23 cellular contexts compared by ENCODE assay signal in the genomic region with DNA sequence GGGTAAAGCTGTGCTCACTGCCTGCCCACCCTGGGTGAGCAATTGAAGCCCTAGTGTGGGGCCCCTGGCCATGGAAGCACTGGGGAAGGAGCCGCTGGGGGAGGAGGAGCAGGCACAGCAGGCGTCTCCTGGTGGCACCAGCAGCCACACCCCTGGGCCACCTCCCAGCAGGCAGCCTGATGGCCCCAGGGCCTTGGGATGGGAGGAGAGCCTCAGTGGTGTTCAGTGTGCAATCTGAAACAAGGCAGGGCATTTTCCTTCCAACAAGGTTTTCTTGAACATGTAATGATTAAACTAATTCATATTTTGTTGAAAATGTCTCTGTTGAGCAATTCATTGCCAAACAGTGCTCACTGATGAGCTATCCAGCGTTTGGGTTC.
DNase-seq lines count a peak whose midpoint lies in the region; ATAC-seq, FAIRE-seq and TF ChIP-seq lines count a peak whose summit lies in the region.
"Had no signal": no experiment of that assay in that cellular context is flagged by ENCODE, and none has a peak within 500 bp of the region (broad histone marks: within the 10 kb centered on the region; RNA-seq: fewer than 3 reads in every experiment).

No MANE protein-coding gene starts in this region.

- WGBS in H1 (ENCODE audit: extremely low coverage in 1 of 2, insufficient coverage in 1 of 2, insufficient read length in 1 of 2, insufficient replicate concordance in 2 of 2, low coverage in 1 of 2, low lambda C conversion rate in 2 of 2, missing lambda C conversion rate in 1 of 2), 2 experiments, result 89% methylated on average over 3 of the region's 3 CpGs; no CpG with 5 or more reads in 1 of the 2 experiments
- WGBS in mesenchymal stem cell, result 97% methylated on average over 3 of the region's 3 CpGs

- DNase-seq in H1 (ENCODE audit: low read depth in 1 of 2, low spot score in 2 of 2) (no peak), mucosa of descending colon (no peak), SHP77 treated with DMSO at 0.1 percent for 48 hours (lab: John Stamatoyannopoulos, UW) (no peak), ecto neural progenitor cell (ENCODE audit: low spot score) (no peak), mesenchymal stem cell (no peak)
- DNase-seq: ACHN; AML-193; CD4-positive, CD25-positive, alpha-beta regulatory T cell; DMS79; GM23248; MV-4-11; NCI-H1436; NCI-H2029; NCI-H2171; NCI-H446; NCI-H748 treated with DMSO at 0.1 percent for 48 hours; PC-3; T-cell had no signal

- peaks cover 35% of the 10 kb centered on the region for H3K4me1 ChIP-seq in HEK293 (ENCODE audit: control insufficient read depth, insufficient read depth, low read length)
- H3K4me1 ChIP-seq in H1 (replicated peaks in 1 of 4; ENCODE audit: control insufficient read depth in 3 of 4, insufficient read depth in 4 of 4, low read length in 3 of 4), result peaks cover 11 to 31% (median 23%) of the 10 kb centered on the region in 4 experiments
- peaks cover 16% of the 10 kb centered on the region for H3K4me1 ChIP-seq in mucosa of descending colon (ENCODE audit: low read depth)
- H3K4me1 ChIP-seq in mesenchymal stem cell (ENCODE audit: control insufficient read depth, insufficient read depth, low read depth, low read length), result peaks cover 18% of the 10 kb centered on the region

- CTCF ChIA-PET in HEK293 (lab: Yijun Ruan, JAX), result interaction anchor here (0.6 to 0.8 kb wide), 2 partner anchors 13 to 1636 kb away, joined by 3 read pairs; no protein-coding TSS in a partner anchor
- CTCF ChIA-PET in H1 (lab: Charles Lee; ENCODE audit: partially characterized antibody), result interaction anchor here (1.0 kb wide), 1 partner anchor 70 kb away, joined by 3 read pairs; no protein-coding TSS in a partner anchor

- H3K27me3 ChIP-seq in H1 (replicated peaks in 1 of 4; ENCODE audit: control insufficient read depth in 3 of 4, extremely low read depth in 1 of 4, insufficient read depth in 3 of 4, low read length in 3 of 4) (0 out of 7 replicates have a peak, but pooled peaks cover 0 to 2% (median 0%) of the 10 kb centered on the region in 4 experiments), mesenchymal stem cell (ENCODE audit: control insufficient read depth in 1 of 2, insufficient read depth in 1 of 2, low read length in 2 of 2) (peaks cover 0 to 40% of the 10 kb centered on the region in 2 experiments)

- H3K4me3 ChIP-seq in HEK293 (ENCODE audit: low read depth, low read length) (no peak overlapping the region), H1 (ENCODE audit: extremely low read depth in 1 of 4, insufficient read depth in 2 of 4, low read depth in 3 of 4, low read length in 4 of 4) (no peak overlapping the region; a peak in 1 of 8 replicates), mucosa of descending colon (no peak overlapping the region), mesenchymal stem cell (ENCODE audit: insufficient read depth in 1 of 2, low read depth in 1 of 2, low read length in 2 of 2) (no peak overlapping the region)
- H3K4me3 ChIP-seq: GM23248, K562, SK-N-MC had no signal

- no peak for TF ChIP-seq RAD21 in H1 (IDR thresholded peaks at IDR 0.05 in 1 of 2, conservative IDR thresholded peaks at IDR 0.05 in 1 of 2; ENCODE audit: low read depth in 2 of 2, low read length in 2 of 2)

- POLR2A ChIA-PET in HEK293 (lab: Yijun Ruan, JAX) (interaction anchor here (0.6 kb wide), 1 partner anchor 68 kb away, joined by 5 read pairs; no protein-coding TSS in a partner anchor), H1 (lab: Charles Lee; ENCODE audit: partially characterized antibody) (interaction anchor here (0.6 to 1.7 kb wide), 7 partner anchors 11 to 192 kb away, joined by 3 to 7 read pairs (median 4); no protein-coding TSS in a partner anchor)

- H3K79me1 ChIP-seq in H1 (ENCODE audit: low read depth, low read length) (no peaks in the 10 kb centered on the region), mesenchymal stem cell (replicated peaks; ENCODE audit: low read length, poor library complexity, severe bottlenecking) (peaks cover 12% of the 10 kb centered on the region)

- TF ChIP-seq POLR2A in H1 (IDR thresholded peaks at IDR 0.05; ENCODE audit: control extremely low read depth in 1 of 2, low read depth in 2 of 2, low read length in 2 of 2), result no peak

- H3K9me3 ChIP-seq in HEK293 (ENCODE audit: control insufficient read depth, insufficient read depth, low read depth, low read length) (no peaks in the 10 kb centered on the region), H1 (ENCODE audit: insufficient read depth in 2 of 2, low read depth in 1 of 2, low read length in 1 of 2) (no peaks in the 10 kb centered on the region), mucosa of descending colon (no peaks in the 10 kb centered on the region), mesenchymal stem cell (ENCODE audit: control insufficient read depth, low read length) (no peaks in the 10 kb centered on the region)

- H2BK12ac ChIP-seq in H1 (ENCODE audit: low read depth, low read length) (peak overlapping the region; percentile 94), mesenchymal stem cell (ENCODE audit: low read length in 2 of 2) (no peak overlapping the region)

- no peak overlapping the region for H3K56ac ChIP-seq in H1 (replicated peaks; ENCODE audit: insufficient read length, low read depth, low read length)

- H3K9ac ChIP-seq in H1 (replicated peaks in 1 of 4; ENCODE audit: extremely low read depth in 1 of 4, low read depth in 3 of 4, low read length in 3 of 4) (no peak overlapping the region), mesenchymal stem cell (ENCODE audit: low read length) (no peak overlapping the region)
- H3K9ac ChIP-seq: GM23248 had no signal

- H2AK5ac ChIP-seq in H1 (ENCODE audit: low read depth, low read length) (peak overlapping the region; percentile 84; the same call in 1 of the 2 replicates), mesenchymal stem cell (ENCODE audit: low read length, severe bottlenecking) (no peak overlapping the region)

- peak overlapping the region in 1 of 2 experiments; percentile 0; a peak in 1 of 4 replicates for H3K4me2 ChIP-seq in H1 (ENCODE audit: insufficient read depth in 1 of 2, low read depth in 2 of 2, low read length in 2 of 2)
- no peak overlapping the region for H3K4me2 ChIP-seq in mesenchymal stem cell (ENCODE audit: low read length, poor library complexity, severe bottlenecking)

- H2BK20ac ChIP-seq in H1 (ENCODE audit: low read length), result peak overlapping the region; percentile 99

- H3K18ac ChIP-seq in H1 (ENCODE audit: extremely low read depth, low read length) (no peak overlapping the region; the same call in 1 of the 2 replicates), mesenchymal stem cell (ENCODE audit: low read depth in 1 of 2, low read length in 2 of 2) (peak overlapping the region in 1 of 2 experiments; percentile 59)

- TF ChIP-seq EP300 in H1 (IDR thresholded peaks at IDR 0.05; ENCODE audit: borderline replicate concordance in 1 of 2, low read depth in 2 of 2, low read length in 2 of 2), result no peak

- H3K23me2 ChIP-seq in H1 (ENCODE audit: low read depth, low read length), result no peaks in the 10 kb centered on the region

- no peaks in the 10 kb centered on the region for H3K36me3 ChIP-seq in HEK293 (ENCODE audit: control insufficient read depth in 2 of 2, insufficient read depth in 1 of 2, low read length in 2 of 2)
- no peaks in the 10 kb centered on the region for H3K36me3 ChIP-seq in H1 (ENCODE audit: control insufficient read depth in 2 of 4, insufficient read depth in 4 of 4, low read length in 3 of 4)
- H3K36me3 ChIP-seq in mucosa of descending colon (ENCODE audit: low read depth), result no peaks in the 10 kb centered on the region
- H3K36me3 ChIP-seq in mesenchymal stem cell (ENCODE audit: control insufficient read depth in 1 of 2, insufficient read depth in 2 of 2, low read depth in 1 of 2, low read length in 2 of 2), result peaks cover 0 to 3% of the 10 kb centered on the region in 2 experiments

- H2BK120ac ChIP-seq in H1 (replicated peaks; ENCODE audit: low read depth, low read length), result peak overlapping the region; percentile 81
- no peak overlapping the region for H2BK120ac ChIP-seq in mesenchymal stem cell (ENCODE audit: low read depth, low read length)

- no peak overlapping the region for H3K27ac ChIP-seq in HEK293 (ENCODE audit: extremely low read depth, low read depth, low read length)
- no peak overlapping the region for H3K27ac ChIP-seq in H1 (ENCODE audit: low read depth, low read length)
- no peak overlapping the region for H3K27ac ChIP-seq in mesenchymal stem cell (ENCODE audit: low read length, poor library complexity, severe bottlenecking)
- H3K27ac ChIP-seq: GM23248, SK-N-MC had no signal

- peak overlapping the region; percentile 93; the same call in 1 of the 2 replicates for H2BK5ac ChIP-seq in H1 (ENCODE audit: low read depth, low read length)
- no peak overlapping the region for H2BK5ac ChIP-seq in mesenchymal stem cell (ENCODE audit: low read depth, low read length, poor library complexity, severe bottlenecking)

- H3K14ac ChIP-seq in H1 (ENCODE audit: insufficient read length) (no peak overlapping the region), mesenchymal stem cell (ENCODE audit: low read length in 2 of 2) (no peak overlapping the region)

- no peak overlapping the region for H4K8ac ChIP-seq in H1 (ENCODE audit: extremely low read depth, insufficient read depth, low read length)
- H4K8ac ChIP-seq in mesenchymal stem cell (ENCODE audit: low read length), result no peak overlapping the region

- peak overlapping the region; percentile 7 for H3K4ac ChIP-seq in H1 (replicated peaks; ENCODE audit: insufficient read length, low read depth, low read length)
- H3K4ac ChIP-seq in mesenchymal stem cell (ENCODE audit: low read depth in 1 of 2, low read length in 2 of 2), result no peak overlapping the region

- H2AFZ ChIP-seq in H1 (ENCODE audit: low read length) (no peak overlapping the region), mesenchymal stem cell (ENCODE audit: low read depth, low read length) (no peak overlapping the region)
- H2AFZ ChIP-seq: GM23248 had no signal

- no peaks in the 10 kb centered on the region for H3K79me2 ChIP-seq in H1 (ENCODE audit: control insufficient read depth in 1 of 2, insufficient read depth in 2 of 2, low read length in 2 of 2)

- FAIRE-seq in H1 (lab: Jason Lieb, UNC), result no peak
- FAIRE-seq: HTR-8/SVneo, K562 had no signal

- no peak for TF ChIP-seq CTCF in HEK293 (tag by site-specific recombination; IDR thresholded peaks at IDR 0.05)
- no peak for TF ChIP-seq CTCF in H1 (IDR thresholded peaks at IDR 0.05; ENCODE audit: control extremely low read depth in 1 of 3, insufficient read depth in 1 of 3, low read depth in 1 of 3, low read length in 3 of 3)
- no peak for TF ChIP-seq CTCF in mucosa of descending colon (IDR thresholded peaks at IDR 0.05)

- intact Hi-C loops in mucosa of descending colon (cut with DNase I, micrococcal nuclease), result no loop called here

- ATAC-seq in mucosa of descending colon (peak; percentile 28), HG02973 (IDR thresholded peaks at IDR 0.05; ENCODE audit: unreplicated experiment) (no peak)
- ATAC-seq: K562, PC-3, T-cell had no signal

- H4K20me1 ChIP-seq in H1 (replicated peaks in 1 of 2; ENCODE audit: control insufficient read depth in 1 of 2, insufficient read depth in 2 of 2, low read length in 2 of 2), result no peaks in the 10 kb centered on the region

- H2BK15ac ChIP-seq in H1 (ENCODE audit: low read length) (0 out of 2 replicates have a peak overlapping the region, but pooled peaks have one; percentile 2), mesenchymal stem cell (ENCODE audit: low read depth, poor library complexity, severe bottlenecking) (no peak overlapping the region)

- no peak overlapping the region for H4K5ac ChIP-seq in H1 (ENCODE audit: insufficient read length, low read depth, low read length)

- H4K91ac ChIP-seq in H1 (replicated peaks; ENCODE audit: insufficient read length, low read length) (peak overlapping the region; percentile 31), mesenchymal stem cell (ENCODE audit: low read length) (no peak overlapping the region)

- no peak overlapping the region for H3K23ac ChIP-seq in H1 (ENCODE audit: insufficient read length)
- no peak overlapping the region for H3K23ac ChIP-seq in mesenchymal stem cell (ENCODE audit: low read length in 2 of 2)
